Comparison of ENCODE assay signal across 12 cellular contexts in the genomic region with DNA sequence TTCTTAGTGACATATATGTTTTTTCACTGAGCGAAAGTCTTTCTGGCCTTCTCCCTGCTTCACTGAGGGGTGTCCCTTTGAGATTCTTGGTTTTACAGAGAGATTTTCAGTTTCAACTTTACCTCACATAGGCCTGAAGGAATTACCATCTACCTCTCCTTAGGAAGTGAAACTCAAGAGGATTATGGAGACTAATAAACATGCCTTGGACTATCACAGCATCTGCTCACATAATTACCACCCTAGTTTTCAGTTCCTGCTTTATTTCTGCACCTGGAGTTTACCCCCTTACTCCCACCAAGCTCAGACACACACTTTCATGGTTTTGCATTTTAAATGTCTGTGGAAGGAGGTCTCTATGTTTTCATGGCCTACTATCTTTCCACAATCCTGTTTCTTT.
DNase-seq lines count a peak whose midpoint lies in the region; ATAC-seq and TF ChIP-seq lines count a peak whose summit lies in the region.
"Had no signal": no experiment of that assay in that cellular context is flagged by ENCODE, and none has a peak within 500 bp of the region (broad histone marks: within the 10 kb centered on the region; RNA-seq: fewer than 3 reads in every experiment).

No MANE protein-coding gene starts in this region.

- no peak overlapping the region for H3K27ac Mint-ChIP-seq in activated CD8-positive, alpha-beta T cell treated with anti-CD3 and anti-CD28 coated beads, Interleukin-2, amount 10 ng/mL, durations not matched to agents 7 days and 5 days

- no peak for TF ChIP-seq CTCF in GM20000 (IDR thresholded peaks at IDR 0.05; ENCODE audit: extremely low read depth, missing control alignments)

- H3K27me3 Mint-ChIP-seq in activated CD8-positive, alpha-beta T cell treated with anti-CD3 and anti-CD28 coated beads, Interleukin-2, amount 10 ng/mL, durations not matched to agents 7 days and 5 days (ENCODE audit: low read depth) = peaks cover 5% of the 10 kb centered on the region

- no peak for TF ChIP-seq POLR2A in GM18505 (IDR thresholded peaks at IDR 0.05; ENCODE audit: borderline replicate concordance, extremely low read depth, insufficient read depth, insufficient read length)

- POLR2A ChIA-PET in activated CD8-positive, alpha-beta T cell treated with anti-CD3 and anti-CD28 coated beads, Interleukin-2, amount 10 ng/mL, durations not matched to agents 7 days and 5 days (lab: Charles Lee) = no interaction called here

- H3K4me3 Mint-ChIP-seq in activated CD8-positive, alpha-beta T cell treated with anti-CD3 and anti-CD28 coated beads, Interleukin-2, amount 10 ng/mL, durations not matched to agents 7 days and 5 days = no peak overlapping the region

- H3K36me3 Mint-ChIP-seq in activated CD8-positive, alpha-beta T cell treated with anti-CD3 and anti-CD28 coated beads, Interleukin-2, amount 10 ng/mL, durations not matched to agents 7 days and 5 days (ENCODE audit: low read depth) = no peaks in the 10 kb centered on the region

- no peaks in the 10 kb centered on the region for H3K4me1 Mint-ChIP-seq in activated CD8-positive, alpha-beta T cell treated with anti-CD3 and anti-CD28 coated beads, Interleukin-2, amount 10 ng/mL, durations not matched to agents 7 days and 5 days (ENCODE audit: low read depth)

- H3K9me3 Mint-ChIP-seq in activated CD8-positive, alpha-beta T cell treated with anti-CD3 and anti-CD28 coated beads, Interleukin-2, amount 10 ng/mL, durations not matched to agents 7 days and 5 days (ENCODE audit: insufficient read depth) = peaks cover 4% of the 10 kb centered on the region

- ATAC-seq in GM18505 (IDR thresholded peaks at IDR 0.05; ENCODE audit: unreplicated experiment) (peak; percentile 89), HG03045 (IDR thresholded peaks at IDR 0.05; ENCODE audit: unreplicated experiment) (peak; percentile 87)
- ATAC-seq in activated CD8-positive, alpha-beta T cell treated with anti-CD3 and anti-CD28 coated beads, Interleukin-2, amount 10 ng/mL, durations not matched to agents 7 days and 5 days = no peak
- ATAC-seq: HCT116 had no signal

- DNase-seq in GM20000 (ENCODE audit: low spot score) (peak; percentile 33), NCI-H82 treated with DMSO at 0.1 percent for 48 hours (lab: John Stamatoyannopoulos, UW; ENCODE audit: unreplicated experiment) (peak; percentile 66), DMS53 treated with DMSO at 0.1 percent for 48 hours (lab: John Stamatoyannopoulos, UW; ENCODE audit: unreplicated experiment) (no peak), SKM-1 treated with dmso at 0.1 percent for 144 hours (lab: John Stamatoyannopoulos, UW; ENCODE audit: unreplicated experiment) (no peak), islet precursor cell (no peak)
- no peak for DNase-seq in activated CD8-positive, alpha-beta T cell treated with anti-CD3 and anti-CD28 coated beads, Interleukin-2, amount 10 ng/mL, durations not matched to agents 7 days and 5 days
- DNase-seq: Caco-2, glutamatergic neuron, NCI-H1694 treated with DMSO at 0.1 percent for 48 hours had no signal

- CTCF ChIA-PET in activated CD8-positive, alpha-beta T cell treated with anti-CD3 and anti-CD28 coated beads, Interleukin-2, amount 10 ng/mL, durations not matched to agents 7 days and 5 days (lab: Charles Lee) = interaction anchor here (1.6 kb wide), 1 partner anchor 16 kb away, joined by 7 read pairs; no protein-coding TSS in a partner anchor

Comparison
In these comparisons a context has a peak if more than half of its experiments do, and no peak if none do; other contexts are left out.
1. DNase-seq: peak in GM20000 (single experiment) and NCI-H82 treated with DMSO at 0.1 percent for 48 hours (single experiment); none in DMS53 treated with DMSO at 0.1 percent for 48 hours (single experiment), SKM-1 treated with dmso at 0.1 percent for 144 hours (single experiment), islet precursor cell (single experiment) and activated CD8-positive, alpha-beta T cell treated with anti-CD3 and anti-CD28 coated beads, Interleukin-2, amount 10 ng/mL, durations not matched to agents 7 days and 5 days (single experiment).